22 cellular contexts compared by ENCODE assay signal in genomic region chr17:67601897-67602296, GRCh38.
A peak's percentile ranks its signal among the peaks of the same experiment; 100 is the strongest.
DNase-seq lines count a peak whose midpoint lies in the region; ATAC-seq lines count a peak whose summit lies in the region.
"Had no signal": no experiment of that assay in that cellular context is flagged by ENCODE, and none has a peak within 500 bp of the region (broad histone marks: within the 10 kb centered on the region; RNA-seq: fewer than 3 reads in every experiment).

No MANE protein-coding gene starts in this region.

- H3K79me1 ChIP-seq in mesenchymal stem cell (replicated peaks; ENCODE audit: low read length, poor library complexity, severe bottlenecking), result peaks cover 1% of the 10 kb centered on the region

- no peak overlapping the region for H2BK12ac ChIP-seq in mesenchymal stem cell (ENCODE audit: low read length in 2 of 2)

- H3K14ac ChIP-seq in mesenchymal stem cell (ENCODE audit: low read length in 2 of 2), result no peak overlapping the region

- no peak for ATAC-seq in central memory CD8-positive, alpha-beta T cell (replicated peaks; ENCODE audit: extremely low read depth, poor library complexity, severe bottlenecking)
- ATAC-seq in left colon, result no peak
- ATAC-seq in GM18520 (IDR thresholded peaks at IDR 0.05; ENCODE audit: unreplicated experiment), result no peak
- ATAC-seq: foreskin keratinocyte had no signal

- WGBS in mesenchymal stem cell, result 66% methylated on average over 4 of the region's 4 CpGs

- no peak overlapping the region for H2AK5ac ChIP-seq in mesenchymal stem cell (ENCODE audit: low read length, severe bottlenecking)

- H2AFZ ChIP-seq in mesenchymal stem cell (ENCODE audit: low read depth, low read length), result no peak overlapping the region

- peaks cover 3% of the 10 kb centered on the region for H3K4me1 ChIP-seq in mesenchymal stem cell (ENCODE audit: control insufficient read depth, insufficient read depth, low read depth, low read length)
- H3K4me1 ChIP-seq: foreskin keratinocyte, uterus had no signal

- no peak overlapping the region for H2BK15ac ChIP-seq in mesenchymal stem cell (ENCODE audit: low read depth, poor library complexity, severe bottlenecking)

- intact Hi-C loops in left colon (cut with DNase I, micrococcal nuclease), result no loop called here

- H3K23ac ChIP-seq in mesenchymal stem cell (ENCODE audit: low read length in 2 of 2), result no peak overlapping the region

- H3K27ac ChIP-seq in mesenchymal stem cell (ENCODE audit: low read length, poor library complexity, severe bottlenecking), result no peak overlapping the region
- H3K27ac ChIP-seq: BLaER1 treated with 17β-estradiol and CSF1 and Interleukin-3, amounts not matched to agents 10 nM and 100 nM; foreskin keratinocyte; right atrium auricular region; suprapubic skin; uterus had no signal

- no peaks in the 10 kb centered on the region for H3K27me3 Mint-ChIP-seq in activated naive CD4-positive, alpha-beta T cell treated with anti-CD3 and anti-CD28 coated beads, Interleukin-2, amount 50 U/mL, for 24 hours
- H3K27me3 Mint-ChIP-seq in activated naive CD4-positive, alpha-beta T cell treated with anti-CD3 and anti-CD28 coated beads, Interleukin-2, amount 10 ng/mL, durations not matched to agents 7 days and 5 days, result no peaks in the 10 kb centered on the region
- H3K27me3 Mint-ChIP-seq in central memory CD8-positive, alpha-beta T cell, result no peaks in the 10 kb centered on the region
- H3K27me3 Mint-ChIP-seq: activated naive CD8-positive, alpha-beta T cell treated with anti-CD3 and anti-CD28 coated beads, Interleukin-2, amount 10 ng/mL, durations not matched to agents 7 days and 5 days; IgD-negative memory B cell had no signal

- H3K4me2 ChIP-seq in mesenchymal stem cell (ENCODE audit: low read length, poor library complexity, severe bottlenecking), result no peak overlapping the region
- H3K4me2 ChIP-seq: BLaER1 treated with 17β-estradiol and CSF1 and Interleukin-3, amounts not matched to agents 10 nM and 100 nM had no signal

- no peaks in the 10 kb centered on the region for H3K9me3 Mint-ChIP-seq in activated naive CD4-positive, alpha-beta T cell treated with anti-CD3 and anti-CD28 coated beads, Interleukin-2, amount 50 U/mL, for 24 hours
- no peaks in the 10 kb centered on the region for H3K9me3 Mint-ChIP-seq in activated naive CD4-positive, alpha-beta T cell treated with anti-CD3 and anti-CD28 coated beads, Interleukin-2, amount 10 ng/mL, durations not matched to agents 7 days and 5 days
- no peaks in the 10 kb centered on the region for H3K9me3 Mint-ChIP-seq in central memory CD8-positive, alpha-beta T cell
- H3K9me3 Mint-ChIP-seq: activated naive CD8-positive, alpha-beta T cell treated with anti-CD3 and anti-CD28 coated beads, Interleukin-2, amount 10 ng/mL, durations not matched to agents 7 days and 5 days had no signal

- no peak for DNase-seq in activated naive CD4-positive, alpha-beta T cell treated with anti-CD3 and anti-CD28 coated beads, Interleukin-2, amount 10 ng/mL, durations not matched to agents 7 days and 5 days
- DNase-seq in central memory CD8-positive, alpha-beta T cell (ENCODE audit: low spot score in 2 of 2), result no peak
- DNase-seq in mesenchymal stem cell (peak; percentile 23), NCI-H774 (lab: John Stamatoyannopoulos, UW) (no peak), left colon (no peak)
- DNase-seq in activated CD8-positive, alpha-beta memory T cell treated with anti-CD3 and anti-CD28 coated beads, Interleukin-2, amount 50 U/mL, for 48 hours, result no peak
- DNase-seq: activated CD4-positive, alpha-beta T cell treated with anti-CD3 and anti-CD28 coated beads, Interleukin-2, amount 50 U/mL, for 1 hour; activated naive CD8-positive, alpha-beta T cell treated with anti-CD3 and anti-CD28 coated beads, Interleukin-2, amount 10 ng/mL, durations not matched to agents 7 days and 5 days; foreskin keratinocyte; hippocampal formation; MM.1S; NCI-H1436 treated with DMSO at 0.1 percent for 48 hours; SIG-M5; stimulated activated CD4-positive, alpha-beta T cell treated with anti-CD3 and anti-CD28 coated beads, Interleukin-12 subunit alpha, Interleukin-12 subunit beta, amount 100 ng/mL, for 4 hours; uterus had no signal

- no peak overlapping the region for H3K4me3 ChIP-seq in mesenchymal stem cell (ENCODE audit: insufficient read depth in 1 of 2, low read depth in 1 of 2, low read length in 2 of 2)
- H3K4me3 ChIP-seq: BLaER1 treated with 17β-estradiol and CSF1 and Interleukin-3, amounts not matched to agents 10 nM and 100 nM; lung; right atrium auricular region; suprapubic skin; uterus had no signal

- peaks cover 43% of the 10 kb centered on the region for H3K4me1 Mint-ChIP-seq in activated naive CD4-positive, alpha-beta T cell treated with anti-CD3 and anti-CD28 coated beads, Interleukin-2, amount 50 U/mL, for 24 hours
- H3K4me1 Mint-ChIP-seq in activated naive CD4-positive, alpha-beta T cell treated with anti-CD3 and anti-CD28 coated beads, Interleukin-2, amount 10 ng/mL, durations not matched to agents 7 days and 5 days, result no peaks in the 10 kb centered on the region
- H3K4me1 Mint-ChIP-seq in central memory CD8-positive, alpha-beta T cell, result peaks cover 47% of the 10 kb centered on the region

- H3K27me3 ChIP-seq in mesenchymal stem cell (ENCODE audit: control insufficient read depth in 1 of 2, insufficient read depth in 1 of 2, low read length in 2 of 2), result no peaks in the 10 kb centered on the region
- H3K27me3 ChIP-seq: BLaER1 treated with 17β-estradiol and CSF1 and Interleukin-3, amounts not matched to agents 10 nM and 100 nM; foreskin keratinocyte; right atrium auricular region; suprapubic skin; uterus had no signal

- H2BK120ac ChIP-seq in mesenchymal stem cell (ENCODE audit: low read depth, low read length), result no peak overlapping the region

- H3K4me3 Mint-ChIP-seq in activated naive CD4-positive, alpha-beta T cell treated with anti-CD3 and anti-CD28 coated beads, Interleukin-2, amount 50 U/mL, for 24 hours, result no peak overlapping the region
- no peak overlapping the region for H3K4me3 Mint-ChIP-seq in activated naive CD4-positive, alpha-beta T cell treated with anti-CD3 and anti-CD28 coated beads, Interleukin-2, amount 10 ng/mL, durations not matched to agents 7 days and 5 days
- no peak overlapping the region for H3K4me3 Mint-ChIP-seq in central memory CD8-positive, alpha-beta T cell
- H3K4me3 Mint-ChIP-seq: activated naive CD8-positive, alpha-beta T cell treated with anti-CD3 and anti-CD28 coated beads, Interleukin-2, amount 10 ng/mL, durations not matched to agents 7 days and 5 days; IgD-negative memory B cell had no signal

- no peak overlapping the region for H3K9ac ChIP-seq in mesenchymal stem cell (ENCODE audit: low read length)
- H3K9ac ChIP-seq: BLaER1 treated with 17β-estradiol and CSF1 and Interleukin-3, amounts not matched to agents 10 nM and 100 nM had no signal

- H3K27ac Mint-ChIP-seq in activated naive CD4-positive, alpha-beta T cell treated with anti-CD3 and anti-CD28 coated beads, Interleukin-2, amount 50 U/mL, for 24 hours, result peak overlapping the region; percentile 83
- no peak overlapping the region for H3K27ac Mint-ChIP-seq in activated naive CD4-positive, alpha-beta T cell treated with anti-CD3 and anti-CD28 coated beads, Interleukin-2, amount 10 ng/mL, durations not matched to agents 7 days and 5 days
- peak overlapping the region; percentile 11 for H3K27ac Mint-ChIP-seq in central memory CD8-positive, alpha-beta T cell (ENCODE audit: low read depth)
- H3K27ac Mint-ChIP-seq: activated naive CD8-positive, alpha-beta T cell treated with anti-CD3 and anti-CD28 coated beads, Interleukin-2, amount 10 ng/mL, durations not matched to agents 7 days and 5 days had no signal

- no peak overlapping the region for H2BK5ac ChIP-seq in mesenchymal stem cell (ENCODE audit: low read depth, low read length, poor library complexity, severe bottlenecking)

- H3K36me3 Mint-ChIP-seq in activated naive CD4-positive, alpha-beta T cell treated with anti-CD3 and anti-CD28 coated beads, Interleukin-2, amount 50 U/mL, for 24 hours, result peaks cover 2% of the 10 kb centered on the region
- H3K36me3 Mint-ChIP-seq in activated naive CD4-positive, alpha-beta T cell treated with anti-CD3 and anti-CD28 coated beads, Interleukin-2, amount 10 ng/mL, durations not matched to agents 7 days and 5 days, result no peaks in the 10 kb centered on the region
- H3K36me3 Mint-ChIP-seq in central memory CD8-positive, alpha-beta T cell (ENCODE audit: insufficient read depth), result peaks cover 24% of the 10 kb centered on the region
- H3K36me3 Mint-ChIP-seq: activated naive CD8-positive, alpha-beta T cell treated with anti-CD3 and anti-CD28 coated beads, Interleukin-2, amount 10 ng/mL, durations not matched to agents 7 days and 5 days had no signal

- no peaks in the 10 kb centered on the region for H3K36me3 ChIP-seq in mesenchymal stem cell (ENCODE audit: control insufficient read depth in 1 of 2, insufficient read depth in 2 of 2, low read depth in 1 of 2, low read length in 2 of 2)
- H3K36me3 ChIP-seq: right atrium auricular region, suprapubic skin, uterus had no signal

- no peak overlapping the region for H3K18ac ChIP-seq in mesenchymal stem cell (ENCODE audit: low read depth in 1 of 2, low read length in 2 of 2)

- H3K4ac ChIP-seq in mesenchymal stem cell (ENCODE audit: low read depth in 1 of 2, low read length in 2 of 2), result no peak overlapping the region

- H3K9me3 ChIP-seq in mesenchymal stem cell (ENCODE audit: control insufficient read depth, low read length), result no peaks in the 10 kb centered on the region
- H3K9me3 ChIP-seq: right atrium auricular region, suprapubic skin, uterus had no signal

- no peak overlapping the region for H4K91ac ChIP-seq in mesenchymal stem cell (ENCODE audit: low read length)

- CTCF ChIA-PET in activated naive CD4-positive, alpha-beta T cell treated with anti-CD3 and anti-CD28 coated beads, Interleukin-2, amount 10 ng/mL, durations not matched to agents 7 days and 5 days (lab: Charles Lee), result interaction anchor here (0.7 to 5.6 kb wide), 6 partner anchors 17 to 240 kb away, joined by 3 to 49 read pairs (median 8); partner anchors contain the start of gene PITPNC1

- no peak overlapping the region for H4K8ac ChIP-seq in mesenchymal stem cell (ENCODE audit: low read length)
